In genomic region chr14:63924375-63924774, GRCh38 we compare ENCODE assay signal across 7 cellular contexts.
"Had no signal": no experiment of that assay in that cellular context is flagged by ENCODE, and none has a peak within 500 bp of the region (broad histone marks: within the 10 kb centered on the region; RNA-seq: fewer than 3 reads in every experiment).

No MANE protein-coding gene starts in this region.

- DNase-seq: GM23248, GOT3, H7, IMR-90 had no signal

- H3K4me1 ChIP-seq: HAP-1 had no signal

- H3K27ac ChIP-seq: GM23248 had no signal

- FAIRE-seq: K562 had no signal

- ATAC-seq: HCT116, K562 had no signal

- H3K4me3 ChIP-seq: GM23248, HAP-1, K562 had no signal

- H3K9me3 ChIP-seq: HAP-1 had no signal

- H3K36me3 ChIP-seq: HAP-1 had no signal
